16 cellular contexts compared by ENCODE assay signal in the genomic region with DNA sequence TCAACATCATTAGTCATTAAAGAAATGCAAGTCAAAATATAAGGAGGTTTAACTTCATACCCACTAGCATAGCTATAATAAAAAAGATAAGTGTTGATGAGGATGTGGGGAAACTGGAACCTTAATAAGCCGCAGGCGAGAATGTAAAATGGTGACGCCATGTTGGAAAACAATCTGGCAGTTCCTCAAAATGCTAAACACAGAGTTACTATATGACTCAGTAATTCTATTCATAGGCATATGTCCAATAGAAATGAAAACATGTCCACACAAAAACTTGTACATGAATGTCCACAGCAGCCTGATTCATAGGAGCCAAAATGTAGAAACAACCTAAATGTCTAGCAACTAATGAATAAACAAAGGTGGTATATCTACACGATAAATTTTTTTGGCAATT. TPM values are rescaled to one million over a fixed set of nuclear protein-coding genes. Genes with fewer than 3 reads are reported as not detected.
A peak's percentile ranks its signal among the peaks of the same experiment; 100 is the strongest.
DNase-seq lines count a peak whose midpoint lies in the region; ATAC-seq and TF ChIP-seq lines count a peak whose summit lies in the region.
"Had no signal": no experiment of that assay in that cellular context is flagged by ENCODE, and none has a peak within 500 bp of the region (broad histone marks: within the 10 kb centered on the region; RNA-seq: fewer than 3 reads in every experiment).

No MANE protein-coding gene starts in this region.

- DNase-seq in CD1c-positive myeloid dendritic cell (ENCODE audit: extremely low spot score): peak; percentile 92
- DNase-seq in activated CD4-positive, alpha-beta T cell treated with anti-CD3 and anti-CD28 coated beads, Interleukin-2, amount 50 U/mL, for 1 hour: no peak
- DNase-seq in NK-92 (lab: John Stamatoyannopoulos, UW; ENCODE audit: unreplicated experiment): no peak
- no peak for DNase-seq in activated CD4-positive, alpha-beta T cell treated with anti-CD3 and anti-CD28 coated beads, Interleukin-2, amount 50 U/mL, for 4 hours
- no peak for DNase-seq in NCI-H748 (lab: John Stamatoyannopoulos, UW; ENCODE audit: unreplicated experiment)
- DNase-seq: DMS79, HCEC 1CT, NCI-H1048, NCI-H187, NCI-H2171, NCI-H82, PC-3 had no signal

- H3K4me1 ChIP-seq in OCI-LY3 (ENCODE audit: low read length): peaks cover 34% of the 10 kb centered on the region

- H3K36me3 Mint-ChIP-seq in IgD-negative memory B cell: peaks cover 4% of the 10 kb centered on the region

- peaks cover 4 to 9% (median 7%) of the 10 kb centered on the region in 3 donors for H3K4me1 Mint-ChIP-seq in IgD-negative memory B cell

- H3K4me2 ChIP-seq in OCI-LY3 (ENCODE audit: low read length): peak overlapping the region; percentile 71

- peak; percentile 82 for ATAC-seq in esophagus mucosa
- ATAC-seq: PC-3 had no signal

- no peaks in the 10 kb centered on the region for H3K79me2 ChIP-seq in OCI-LY3 (ENCODE audit: low read length)

- H3K9me3 ChIP-seq in OCI-LY3 (ENCODE audit: insufficient read depth, low read length): no peaks in the 10 kb centered on the region

- peak overlapping the region in 1 of 4 donors; percentile 67 for H3K4me3 Mint-ChIP-seq in IgD-negative memory B cell

- peak overlapping the region; percentile 62 for H3K27ac ChIP-seq in OCI-LY3 (ENCODE audit: low read length)
- H3K27ac ChIP-seq: C4-2B had no signal

- H3K27ac Mint-ChIP-seq in IgD-negative memory B cell: peak overlapping the region in 2 of 3 donors; percentile 5 to 20

- no peaks in the 10 kb centered on the region for H4K20me1 ChIP-seq in OCI-LY3 (ENCODE audit: insufficient read depth, low read length)

- no peaks in the 10 kb centered on the region for H3K27me3 ChIP-seq in OCI-LY3 (ENCODE audit: low read depth, low read length)

- no peak for TF ChIP-seq CTCF in OCI-LY3 (IDR thresholded peaks at IDR 0.05; ENCODE audit: low read depth, low read length)

- H3K36me3 ChIP-seq in OCI-LY3 (replicated peaks; ENCODE audit: low read depth, low read length): peaks cover 27% of the 10 kb centered on the region

- no peaks in the 10 kb centered on the region for H3K27me3 Mint-ChIP-seq in IgD-negative memory B cell

- H3K4me3 ChIP-seq in OCI-LY3 (ENCODE audit: low read length): peak overlapping the region; percentile 65

- peak overlapping the region; percentile 23 for H3K9ac ChIP-seq in OCI-LY3 (ENCODE audit: low read length)

- H3K9me3 Mint-ChIP-seq in IgD-negative memory B cell: no peaks in the 10 kb centered on the region

- H2AFZ ChIP-seq in OCI-LY3 (ENCODE audit: low read depth, low read length): no peak overlapping the region

RNA-seq across cellular contexts. Expression of a gene that starts 23.2 kb away (rescaled TPM):
- 19.1 TPM for polyA plus RNA-seq in IgD-negative memory B cell
- total RNA-seq in esophagus mucosa: 13.8 TPM

RNA-seq across cellular contexts. Expression of a gene that starts 26.0 kb away (rescaled TPM):
- polyA plus RNA-seq in IgD-negative memory B cell: 0.16 TPM
- total RNA-seq in esophagus mucosa: 3.1 TPM
